ENCODE assay signal across 9 cellular contexts in genomic region chr16:85626191-85626951, GRCh38.
DNase-seq lines count a peak whose midpoint lies in the region; ATAC-seq lines count a peak whose summit lies in the region.
"Had no signal": no experiment of that assay in that cellular context is flagged by ENCODE, and none has a peak within 500 bp of the region (broad histone marks: within the 10 kb centered on the region; RNA-seq: fewer than 3 reads in every experiment).

No MANE protein-coding gene starts in this region.

- H4K20me1 ChIP-seq in BLaER1 treated with 17β-estradiol and CSF1 and Interleukin-3, amounts not matched to agents 10 nM and 100 nM, result peaks cover 97 to 100% (median 98%) of the 10 kb centered on the region in 11 experiments

- peak overlapping the region; percentile 41 for H3K4me3 Mint-ChIP-seq in memory B cell

- H3K27ac Mint-ChIP-seq in memory B cell, result no peak overlapping the region

- peak overlapping the region; percentile 28 to 76 (median 60); a peak in 19 of 22 replicates for H3K9ac ChIP-seq in BLaER1 treated with 17β-estradiol and CSF1 and Interleukin-3, amounts not matched to agents 10 nM and 100 nM

- H3K27me3 Mint-ChIP-seq in memory B cell, result no peaks in the 10 kb centered on the region

- H3K36me3 Mint-ChIP-seq in memory B cell, result peaks cover 17% of the 10 kb centered on the region

- peaks cover 43 to 99% (median 91%) of the 10 kb centered on the region in 10 experiments for H3K4me1 ChIP-seq in BLaER1 treated with 17β-estradiol and CSF1 and Interleukin-3, amounts not matched to agents 10 nM and 100 nM

- peak overlapping the region in 6 of 10 experiments; percentile 8 to 40 (median 26); a peak in 7 of 20 replicates for H3K4me3 ChIP-seq in BLaER1 treated with 17β-estradiol and CSF1 and Interleukin-3, amounts not matched to agents 10 nM and 100 nM

- H3K9me3 ChIP-seq in BLaER1 treated with 17β-estradiol and CSF1 and Interleukin-3, amounts not matched to agents 10 nM and 100 nM (replicated peaks in 1 of 11), result peaks cover 12 to 18% (median 14%) of the 10 kb centered on the region in 11 experiments; a peak in 21 of 22 replicates

- H3K27ac ChIP-seq in BLaER1 treated with 17β-estradiol and CSF1 and Interleukin-3, amounts not matched to agents 10 nM and 100 nM, result peak overlapping the region in 8 of 11 experiments; percentile 28 to 73 (median 54); a peak in 14 of 22 replicates

- peaks cover 28% of the 10 kb centered on the region for H3K4me1 Mint-ChIP-seq in memory B cell

- no peak for ATAC-seq in memory B cell (ENCODE audit: low read depth)

- peaks cover 3% of the 10 kb centered on the region for H3K9me3 Mint-ChIP-seq in memory B cell

- DNase-seq in NCI-H146 treated with DMSO at 0.1 percent for 48 hours (lab: John Stamatoyannopoulos, UW; ENCODE audit: unreplicated experiment), result peak; percentile 87
- peak; percentile 51 for DNase-seq in astrocyte of the hippocampus (ENCODE audit: low read depth, low spot score)
- DNase-seq in memory B cell (ENCODE audit: low spot score in 2 of 2), result no peak
- DNase-seq in activated CD4-positive, alpha-beta T cell treated with anti-CD3 and anti-CD28 coated beads for 4 hours, result no peak
- no peak for DNase-seq in NCI-H446 treated with DMSO at 0.1 percent for 48 hours (lab: John Stamatoyannopoulos, UW)
- DNase-seq in glomerular visceral epithelial cell (ENCODE audit: extremely low spot score), result no peak
- DNase-seq in SW 1271 (lab: John Stamatoyannopoulos, UW), result no peak
- DNase-seq: activated naive CD4-positive, alpha-beta T cell treated with anti-CD3 and anti-CD28 coated beads, Interleukin-2, amount 50 U/mL, for 16 hours had no signal

- peak overlapping the region; percentile 84 to 99 (median 94) for H3K4me2 ChIP-seq in BLaER1 treated with 17β-estradiol and CSF1 and Interleukin-3, amounts not matched to agents 10 nM and 100 nM

- H3K36me3 ChIP-seq in BLaER1 treated with 17β-estradiol and CSF1 and Interleukin-3, amounts not matched to agents 10 nM and 100 nM, result peaks cover 13 to 52% (median 42%) of the 10 kb centered on the region in 11 experiments; a peak in 19 of 22 replicates

- no peaks in the 10 kb centered on the region for H3K27me3 ChIP-seq in BLaER1 treated with 17β-estradiol and CSF1 and Interleukin-3, amounts not matched to agents 10 nM and 100 nM

Comparison
In these comparisons a context has a peak if more than half of its experiments do, and no peak if none do; other contexts are left out.
1. DNase-seq: peak in NCI-H146 treated with DMSO at 0.1 percent for 48 hours (single experiment) and astrocyte of the hippocampus (single experiment); none in memory B cell (0 of 2), activated CD4-positive, alpha-beta T cell treated with anti-CD3 and anti-CD28 coated beads for 4 hours (0 of 2), NCI-H446 treated with DMSO at 0.1 percent for 48 hours (single experiment), glomerular visceral epithelial cell (single experiment) and SW 1271 (0 of 2).